Comparison of ENCODE assay signal across 8 cellular contexts in genomic region chr3:12796171-12797123, GRCh38. TPM values are rescaled to one million over a fixed set of nuclear protein-coding genes. Genes with fewer than 3 reads are reported as not detected.
DNase-seq lines count a peak whose midpoint lies in the region; ATAC-seq and TF ChIP-seq lines count a peak whose summit lies in the region.

CAND2 (plus strand) TSS chr3:12796680; CDS start chr3:12796721, 41 bp downstream.

- H3K4me1 Mint-ChIP-seq in naive thymus-derived CD8-positive, alpha-beta T cell: peaks cover 5 to 23% (median 13%) of the 10 kb centered on the region in 4 donors

- peak; percentile 75 for ATAC-seq in GM18868 (IDR thresholded peaks at IDR 0.05; ENCODE audit: unreplicated experiment)
- ATAC-seq in naive thymus-derived CD8-positive, alpha-beta T cell: peak; percentile 82 to 95
- peak; percentile 30 to 90 for ATAC-seq in upper lobe of left lung (ENCODE audit: low FRiP score in 2 of 2)
- no peak for ATAC-seq in GM18858 (IDR thresholded peaks at IDR 0.05; ENCODE audit: unreplicated experiment)
- ATAC-seq in GM18498 (IDR thresholded peaks at IDR 0.05; ENCODE audit: unreplicated experiment): no peak

- no peaks in the 10 kb centered on the region for H3K36me3 ChIP-seq in upper lobe of left lung

- WGBS in upper lobe of left lung, 2 donors: 9 to 16% methylated on average over 26 to 58 of the region's 61 CpGs

- no peaks in the 10 kb centered on the region for H3K9me3 Mint-ChIP-seq in naive thymus-derived CD8-positive, alpha-beta T cell

- H3K36me3 Mint-ChIP-seq in naive thymus-derived CD8-positive, alpha-beta T cell: no peaks in the 10 kb centered on the region

- peak within 1 kb of the TSS; percentile 26 to 92 (median 79) for H3K27ac Mint-ChIP-seq in naive thymus-derived CD8-positive, alpha-beta T cell

- POLR2A ChIA-PET in naive thymus-derived CD8-positive, alpha-beta T cell (lab: Charles Lee): interaction anchor here (0.7 to 2.8 kb wide), 5 partner anchors 12 to 132 kb away, joined by 3 to 18 read pairs (median 7); partner anchors contain the start of genes RAF1 and RPL32

- no peaks in the 10 kb centered on the region for H3K9me3 ChIP-seq in upper lobe of left lung

- peaks cover 0 to 2% (median 0%) of the 10 kb centered on the region in 4 donors for H3K27me3 ChIP-seq in upper lobe of left lung

- peaks cover 0 to 12% (median 3%) of the 10 kb centered on the region in 5 donors for H3K27me3 Mint-ChIP-seq in naive thymus-derived CD8-positive, alpha-beta T cell

- peak within 1 kb of the TSS; percentile 84 to 94 (median 89) for H3K4me3 Mint-ChIP-seq in naive thymus-derived CD8-positive, alpha-beta T cell

- peak in 1 of 4 donors; percentile 27 for TF ChIP-seq POLR2A in upper lobe of left lung (IDR thresholded peaks at IDR 0.05)

- peak in 2 of 6 experiments; percentile 10 to 22 for TF ChIP-seq CTCF in upper lobe of left lung (IDR thresholded peaks at IDR 0.05)

- no peak for TF ChIP-seq EP300 in upper lobe of left lung (IDR thresholded peaks at IDR 0.05)

- peaks cover 2 to 17% (median 7%) of the 10 kb centered on the region in 4 donors for H3K4me1 ChIP-seq in upper lobe of left lung

- DNase-seq in NCI-H345 (lab: John Stamatoyannopoulos, UW) (peak; percentile 57), fibroblast of the conjunctiva (ENCODE audit: low read depth) (peak; percentile 23), upper lobe of left lung (peak; percentile 36 to 91)
- peak; percentile 17 for DNase-seq in activated T-helper 9 cell treated with anti-CD3 and anti-CD28 coated beads, Interleukin-2, amount 50 U/mL, for 16 hours (ENCODE audit: low read depth)
- peak in 7 of 10 donors; percentile 12 to 60 (median 40) for DNase-seq in naive thymus-derived CD8-positive, alpha-beta T cell

- peak within 1 kb of the TSS; percentile 32 to 68 (median 50) for H3K4me3 ChIP-seq in upper lobe of left lung

- peak within 1 kb of the TSS; percentile 63 to 87 (median 72) for H3K27ac ChIP-seq in upper lobe of left lung

RNA-seq across cellular contexts. Expression of gene CAND2, which starts in this region (rescaled TPM):
- total RNA-seq in naive thymus-derived CD8-positive, alpha-beta T cell: 1 to 10 TPM; 4.1 to 4.3 TPM
- 1 to 10 TPM; 1.8 to 3.6 (median 2.6) TPM for polyA plus RNA-seq in naive thymus-derived CD8-positive, alpha-beta T cell
- total RNA-seq in upper lobe of left lung: 1 to 10 TPM; 2.3 to 7.3 (median 5.0) TPM

Comparison
In these comparisons a context has a peak if more than half of its experiments do, and no peak if none do; other contexts are left out.
1. ATAC-seq: peak in GM18868 (single experiment), naive thymus-derived CD8-positive, alpha-beta T cell (2 of 2) and upper lobe of left lung (2 of 2); none in GM18858 (single experiment) and GM18498 (single experiment).
2. Peak in every context shown above with its lines, with median percentiles within 50 percentile points of each other: DNase-seq.